ENCODE assay signal across 12 cellular contexts in the genomic region with DNA sequence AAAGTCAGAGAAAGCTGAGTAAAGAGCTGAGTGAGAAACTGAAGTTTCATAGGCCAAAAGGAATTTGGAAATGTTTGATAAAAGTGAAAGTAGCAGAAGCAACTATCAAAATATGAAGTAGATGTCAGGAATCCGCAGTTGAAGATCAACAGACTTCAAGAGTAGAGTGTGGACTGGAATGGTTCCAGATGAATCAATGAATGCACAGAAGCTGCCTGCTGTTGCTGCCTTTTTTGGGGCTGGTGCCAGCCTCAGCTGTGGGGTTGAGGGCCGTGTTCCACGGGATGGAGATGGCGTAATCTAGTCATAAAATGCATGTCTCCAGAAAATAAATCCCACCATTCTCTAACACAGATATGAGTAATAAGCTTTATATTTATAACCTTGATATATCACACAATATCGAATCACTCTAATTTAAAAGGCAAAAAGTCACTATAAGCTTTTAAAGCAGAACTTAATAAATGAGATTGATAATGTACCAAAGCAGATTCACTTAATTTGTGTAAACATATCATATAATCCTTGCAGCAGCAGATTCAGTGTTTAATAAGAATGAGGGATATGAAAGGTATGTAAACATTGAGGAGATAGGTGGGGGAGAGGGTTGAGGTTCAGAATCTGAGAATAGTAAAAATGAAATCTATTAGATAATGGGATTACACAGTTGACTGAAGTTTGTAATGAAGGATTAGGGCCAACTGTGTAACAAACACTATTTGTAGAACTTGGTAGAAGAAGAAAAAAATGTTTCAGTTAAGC.
DNase-seq lines count a peak whose midpoint lies in the region; ATAC-seq, FAIRE-seq and TF ChIP-seq lines count a peak whose summit lies in the region.
"Had no signal": no experiment of that assay in that cellular context is flagged by ENCODE, and none has a peak within 500 bp of the region (broad histone marks: within the 10 kb centered on the region; RNA-seq: fewer than 3 reads in every experiment).

No MANE protein-coding gene starts in this region.

- 33% methylated on average over 5 of the region's 5 CpGs for WGBS in A549 (ENCODE audit: missing lambda C conversion rate)

- H3K9ac ChIP-seq in astrocyte (ENCODE audit: low read length) = no peak overlapping the region
- H3K9ac ChIP-seq: BLaER1 treated with 17β-estradiol and CSF1 and Interleukin-3, amounts not matched to agents 10 nM and 100 nM had no signal

- H3K4me1 ChIP-seq in A549 (peaks cover 7% of the 10 kb centered on the region; the same call in 1 of the 3 replicates), astrocyte (ENCODE audit: insufficient read depth, low read length) (no peaks in the 10 kb centered on the region)
- H3K4me1 ChIP-seq: BLaER1 treated with 17β-estradiol and CSF1 and Interleukin-3, amounts not matched to agents 10 nM and 100 nM had no signal

- no peak for TF ChIP-seq POLR2A in A549 (IDR thresholded peaks at IDR 0.05; ENCODE audit: low read length)
- TF ChIP-seq POLR2A in H54 (IDR thresholded peaks at IDR 0.05; ENCODE audit: low read depth, low read length) = no peak
- TF ChIP-seq POLR2A in GM12892 (IDR thresholded peaks at IDR 0.05; ENCODE audit: low read depth, low read length) = no peak

- no peaks in the 10 kb centered on the region for H3K27me3 ChIP-seq in astrocyte (ENCODE audit: insufficient read depth, low read length)
- H3K27me3 ChIP-seq: BLaER1 treated with 17β-estradiol and CSF1 and Interleukin-3, amounts not matched to agents 10 nM and 100 nM had no signal

- H3K9me3 ChIP-seq in A549 (no peaks in the 10 kb centered on the region), astrocyte (ENCODE audit: insufficient read depth, low read depth, low read length) (no peaks in the 10 kb centered on the region)
- H3K9me3 ChIP-seq: BLaER1 treated with 17β-estradiol and CSF1 and Interleukin-3, amounts not matched to agents 10 nM and 100 nM had no signal

- H3K27ac ChIP-seq in A549 (0 out of 6 replicates have a peak overlapping the region, but pooled peaks of 1 of the 2 experiments have one; percentile 14), astrocyte (ENCODE audit: low read depth, low read length) (no peak overlapping the region)
- H3K27ac ChIP-seq: BLaER1 treated with 17β-estradiol and CSF1 and Interleukin-3, amounts not matched to agents 10 nM and 100 nM had no signal

- no peaks in the 10 kb centered on the region for H3K79me2 ChIP-seq in astrocyte (ENCODE audit: insufficient read depth, low read length)

- H3K4me3 Mint-ChIP-seq in astrocyte (ENCODE audit: unreplicated experiment) = no peak overlapping the region
- H3K4me3 Mint-ChIP-seq: activated CD8-positive, alpha-beta T cell treated with anti-CD3 and anti-CD28 coated beads, Interleukin-2, amount 10 ng/mL, durations not matched to agents 7 days and 5 days; activated naive CD4-positive, alpha-beta T cell treated with anti-CD3 and anti-CD28 coated beads, Interleukin-2, amount 50 U/mL, for 24 hours had no signal

- CTCF ChIA-PET in A549 (lab: Yijun Ruan, JAX) = no interaction called here

- H3K4me2 ChIP-seq in A549 (peak overlapping the region; percentile 66), astrocyte (ENCODE audit: low read length) (peak overlapping the region; percentile 8)
- H3K4me2 ChIP-seq: BLaER1 treated with 17β-estradiol and CSF1 and Interleukin-3, amounts not matched to agents 10 nM and 100 nM had no signal

- H2AFZ ChIP-seq in astrocyte (ENCODE audit: low read depth, low read length) = no peak overlapping the region

- no peaks in the 10 kb centered on the region for H3K36me3 Mint-ChIP-seq in astrocyte (ENCODE audit: low read depth, unreplicated experiment)
- H3K36me3 Mint-ChIP-seq: activated naive CD4-positive, alpha-beta T cell treated with anti-CD3 and anti-CD28 coated beads, Interleukin-2, amount 50 U/mL, for 24 hours had no signal

- TF ChIP-seq CTCF in A549 (IDR thresholded peaks at IDR 0.05) (no peak), astrocyte (IDR thresholded peaks at IDR 0.05; ENCODE audit: insufficient read depth, low read depth, low read length) (no peak)

- POLR2A ChIA-PET in A549 (lab: Yijun Ruan, JAX) = no interaction called here

- no peak for TF ChIP-seq RAD21 in A549 (conservative IDR thresholded peaks at IDR 0.05 in 1 of 2, IDR thresholded peaks at IDR 0.05 in 1 of 2)

- DNase-seq in A549 (ENCODE audit: low read depth in 1 of 2, low spot score in 1 of 2) (peak in 1 of 2 experiments; percentile 6), H54 (ENCODE audit: insufficient read length, low spot score) (peak; percentile 7), astrocyte (ENCODE audit: low read depth) (peak; percentile 51), medulla oblongata (ENCODE audit: extremely low spot score) (peak; percentile 4), NCI-H128 (lab: John Stamatoyannopoulos, UW; ENCODE audit: unreplicated experiment) (no peak), GM12892 (ENCODE audit: insufficient read length) (no peak)
- no peak for DNase-seq in activated CD4-positive, alpha-beta T cell treated with anti-CD3 and anti-CD28 coated beads, Interleukin-2, amount 50 U/mL, for 4 hours
- DNase-seq: activated CD8-positive, alpha-beta T cell treated with anti-CD3 and anti-CD28 coated beads, Interleukin-2, amount 10 ng/mL, durations not matched to agents 7 days and 5 days; NCI-H1436 treated with DMSO at 0.1 percent for 48 hours had no signal

- no peaks in the 10 kb centered on the region for H3K36me3 ChIP-seq in astrocyte (ENCODE audit: insufficient read depth, low read length)
- H3K36me3 ChIP-seq: BLaER1 treated with 17β-estradiol and CSF1 and Interleukin-3, amounts not matched to agents 10 nM and 100 nM had no signal

- no peak overlapping the region for H3K27ac Mint-ChIP-seq in astrocyte (ENCODE audit: unreplicated experiment)
- H3K27ac Mint-ChIP-seq: activated CD8-positive, alpha-beta T cell treated with anti-CD3 and anti-CD28 coated beads, Interleukin-2, amount 10 ng/mL, durations not matched to agents 7 days and 5 days; activated naive CD4-positive, alpha-beta T cell treated with anti-CD3 and anti-CD28 coated beads, Interleukin-2, amount 50 U/mL, for 24 hours had no signal

- H4K20me1 ChIP-seq in astrocyte (ENCODE audit: insufficient read depth, low read length) = no peaks in the 10 kb centered on the region
- H4K20me1 ChIP-seq: BLaER1 treated with 17β-estradiol and CSF1 and Interleukin-3, amounts not matched to agents 10 nM and 100 nM had no signal

- H3K27me3 Mint-ChIP-seq in astrocyte (ENCODE audit: low read depth, unreplicated experiment) = no peaks in the 10 kb centered on the region
- H3K27me3 Mint-ChIP-seq: activated naive CD4-positive, alpha-beta T cell treated with anti-CD3 and anti-CD28 coated beads, Interleukin-2, amount 50 U/mL, for 24 hours had no signal

- ATAC-seq in A549 (no peak), HG02610 (IDR thresholded peaks at IDR 0.05; ENCODE audit: unreplicated experiment) (no peak)
- ATAC-seq: activated CD8-positive, alpha-beta T cell treated with anti-CD3 and anti-CD28 coated beads, Interleukin-2, amount 10 ng/mL, durations not matched to agents 7 days and 5 days had no signal

- H3K4me1 Mint-ChIP-seq in astrocyte (ENCODE audit: low read depth, unreplicated experiment) = no peaks in the 10 kb centered on the region
- H3K4me1 Mint-ChIP-seq: activated naive CD4-positive, alpha-beta T cell treated with anti-CD3 and anti-CD28 coated beads, Interleukin-2, amount 50 U/mL, for 24 hours had no signal

- TF ChIP-seq EP300 in A549 (IDR thresholded peaks at IDR 0.05) = no peak

- H3K4me3 ChIP-seq in A549 (peak overlapping the region; percentile 11; the same call in 1 of the 3 replicates), astrocyte (ENCODE audit: insufficient read depth, low read depth, low read length) (no peak overlapping the region)
- H3K4me3 ChIP-seq: BLaER1 treated with 17β-estradiol and CSF1 and Interleukin-3, amounts not matched to agents 10 nM and 100 nM had no signal

- H3K9me3 Mint-ChIP-seq in astrocyte (ENCODE audit: unreplicated experiment) = no peaks in the 10 kb centered on the region
- H3K9me3 Mint-ChIP-seq: activated naive CD4-positive, alpha-beta T cell treated with anti-CD3 and anti-CD28 coated beads, Interleukin-2, amount 50 U/mL, for 24 hours had no signal

- peak; percentile 63 for FAIRE-seq in A549 (lab: Jason Lieb, UNC)
- peak; percentile 61 for FAIRE-seq in H54 (lab: Jason Lieb, UNC)
- peak; percentile 13 for FAIRE-seq in astrocyte (lab: Jason Lieb, UNC)
- FAIRE-seq in GM12892 (lab: Jason Lieb, UNC) = no peak

TF ChIP-seq in A549, 52 proteins besides CTCF, POLR2A, EP300 and RAD21:
- TF ChIP-seq, protein P1, sequence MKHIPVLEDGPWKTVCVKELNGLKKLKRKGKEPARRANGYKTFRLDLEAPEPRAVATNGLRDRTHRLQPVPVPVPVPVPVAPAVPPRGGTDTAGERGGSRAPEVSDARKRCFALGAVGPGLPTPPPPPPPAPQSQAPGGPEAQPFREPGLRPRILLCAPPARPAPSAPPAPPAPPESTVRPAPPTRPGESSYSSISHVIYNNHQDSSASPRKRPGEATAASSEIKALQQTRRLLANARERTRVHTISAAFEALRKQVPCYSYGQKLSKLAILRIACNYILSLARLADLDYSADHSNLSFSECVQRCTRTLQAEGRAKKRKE (CRISPR knock-in tag; IDR thresholded peaks at IDR 0.05; ENCODE audit: low read depth) = no peak
- TF ChIP-seq ESRRA (IDR thresholded peaks at IDR 0.05; ENCODE audit: borderline replicate concordance, low read length) = no peak
- TF ChIP-seq JUNB (IDR thresholded peaks at IDR 0.05) = no peak
- no peak for TF ChIP-seq GATA3 (IDR thresholded peaks at IDR 0.05; ENCODE audit: borderline replicate concordance)
- TF ChIP-seq, protein P2, sequence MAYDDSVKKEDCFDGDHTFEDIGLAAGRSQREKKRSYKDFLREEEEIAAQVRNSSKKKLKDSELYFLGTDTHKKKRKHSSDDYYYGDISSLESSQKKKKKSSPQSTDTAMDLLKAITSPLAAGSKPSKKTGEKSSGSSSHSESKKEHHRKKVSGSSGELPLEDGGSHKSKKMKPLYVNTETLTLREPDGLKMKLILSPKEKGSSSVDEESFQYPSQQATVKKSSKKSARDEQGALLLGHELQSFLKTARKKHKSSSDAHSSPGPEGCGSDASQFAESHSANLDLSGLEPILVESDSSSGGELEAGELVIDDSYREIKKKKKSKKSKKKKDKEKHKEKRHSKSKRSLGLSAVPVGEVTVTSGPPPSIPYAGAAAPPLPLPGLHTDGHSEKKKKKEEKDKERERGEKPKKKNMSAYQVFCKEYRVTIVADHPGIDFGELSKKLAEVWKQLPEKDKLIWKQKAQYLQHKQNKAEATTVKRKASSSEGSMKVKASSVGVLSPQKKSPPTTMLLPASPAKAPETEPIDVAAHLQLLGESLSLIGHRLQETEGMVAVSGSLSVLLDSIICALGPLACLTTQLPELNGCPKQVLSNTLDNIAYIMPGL (CRISPR knock-in tag; IDR thresholded peaks at IDR 0.05; ENCODE audit: borderline replicate concordance) = no peak

Comparison
In these comparisons a context has a peak if more than half of its experiments do, and no peak if none do; other contexts are left out.
1. DNase-seq: peak in H54 (single experiment), astrocyte (single experiment) and medulla oblongata (single experiment); none in NCI-H128 (single experiment), activated CD4-positive, alpha-beta T cell treated with anti-CD3 and anti-CD28 coated beads, Interleukin-2, amount 50 U/mL, for 4 hours (0 of 2) and GM12892 (single experiment).